In the genomic region with DNA sequence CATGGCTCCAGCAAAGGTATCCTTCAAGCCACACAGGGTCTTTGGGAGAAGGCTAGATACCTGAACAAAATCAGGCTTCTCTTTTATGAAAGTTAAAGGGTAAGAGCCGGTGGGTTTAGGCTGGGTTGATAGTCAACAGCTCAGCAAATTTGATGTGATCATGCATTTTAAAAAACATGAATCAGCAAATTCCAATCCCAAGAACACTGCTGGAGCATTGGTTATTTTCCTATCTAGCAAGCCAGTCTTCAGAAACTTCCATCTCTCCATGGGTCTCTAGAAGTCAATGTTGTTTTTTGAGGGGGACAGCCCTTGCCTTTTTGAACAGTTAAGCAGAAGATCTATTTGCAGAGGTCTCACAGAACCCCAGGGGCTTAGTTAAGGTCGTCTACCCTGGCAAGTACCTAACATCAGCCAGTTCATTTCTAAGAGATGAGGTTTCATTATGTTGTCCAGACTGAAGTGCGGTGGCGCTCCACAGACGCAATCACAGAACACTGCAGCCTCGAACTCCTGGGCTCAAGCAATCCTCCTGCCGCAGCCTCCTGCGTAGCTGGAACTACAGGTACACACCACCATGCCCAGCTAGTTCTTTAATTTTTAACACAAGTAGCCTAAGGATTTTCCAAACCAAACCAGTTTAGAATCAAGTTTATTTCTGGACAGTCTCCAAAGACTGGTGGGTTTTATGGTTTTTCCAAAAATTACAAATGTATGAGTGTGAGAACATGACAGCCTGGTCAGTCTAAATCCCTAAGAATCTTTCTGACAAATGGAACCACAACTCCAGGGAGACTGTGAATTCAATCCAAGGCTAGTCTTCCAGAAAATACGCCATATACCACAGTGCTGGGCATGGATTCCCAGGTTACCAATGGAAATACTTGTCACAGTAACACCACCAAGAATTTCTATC, we compare ENCODE assay signal across 1 cellular context.
TF ChIP-seq lines count a peak whose summit lies in the region.

No MANE protein-coding gene starts in this region.

TF ChIP-seq in K562, 482 proteins besides CTCF, POLR2A, EP300 and RAD21 (continued from another document):
- TF ChIP-seq, protein P1, sequence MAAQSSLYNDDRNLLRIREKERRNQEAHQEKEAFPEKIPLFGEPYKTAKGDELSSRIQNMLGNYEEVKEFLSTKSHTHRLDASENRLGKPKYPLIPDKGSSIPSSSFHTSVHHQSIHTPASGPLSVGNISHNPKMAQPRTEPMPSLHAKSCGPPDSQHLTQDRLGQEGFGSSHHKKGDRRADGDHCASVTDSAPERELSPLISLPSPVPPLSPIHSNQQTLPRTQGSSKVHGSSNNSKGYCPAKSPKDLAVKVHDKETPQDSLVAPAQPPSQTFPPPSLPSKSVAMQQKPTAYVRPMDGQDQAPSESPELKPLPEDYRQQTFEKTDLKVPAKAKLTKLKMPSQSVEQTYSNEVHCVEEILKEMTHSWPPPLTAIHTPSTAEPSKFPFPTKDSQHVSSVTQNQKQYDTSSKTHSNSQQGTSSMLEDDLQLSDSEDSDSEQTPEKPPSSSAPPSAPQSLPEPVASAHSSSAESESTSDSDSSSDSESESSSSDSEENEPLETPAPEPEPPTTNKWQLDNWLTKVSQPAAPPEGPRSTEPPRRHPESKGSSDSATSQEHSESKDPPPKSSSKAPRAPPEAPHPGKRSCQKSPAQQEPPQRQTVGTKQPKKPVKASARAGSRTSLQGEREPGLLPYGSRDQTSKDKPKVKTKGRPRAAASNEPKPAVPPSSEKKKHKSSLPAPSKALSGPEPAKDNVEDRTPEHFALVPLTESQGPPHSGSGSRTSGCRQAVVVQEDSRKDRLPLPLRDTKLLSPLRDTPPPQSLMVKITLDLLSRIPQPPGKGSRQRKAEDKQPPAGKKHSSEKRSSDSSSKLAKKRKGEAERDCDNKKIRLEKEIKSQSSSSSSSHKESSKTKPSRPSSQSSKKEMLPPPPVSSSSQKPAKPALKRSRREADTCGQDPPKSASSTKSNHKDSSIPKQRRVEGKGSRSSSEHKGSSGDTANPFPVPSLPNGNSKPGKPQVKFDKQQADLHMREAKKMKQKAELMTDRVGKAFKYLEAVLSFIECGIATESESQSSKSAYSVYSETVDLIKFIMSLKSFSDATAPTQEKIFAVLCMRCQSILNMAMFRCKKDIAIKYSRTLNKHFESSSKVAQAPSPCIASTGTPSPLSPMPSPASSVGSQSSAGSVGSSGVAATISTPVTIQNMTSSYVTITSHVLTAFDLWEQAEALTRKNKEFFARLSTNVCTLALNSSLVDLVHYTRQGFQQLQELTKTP (IDR thresholded peaks at IDR 0.05; ENCODE audit: low read depth in 1 of 2, partially characterized antibody in 2 of 2), result no peak
- peak; percentile 100 for TF ChIP-seq ZNF316 (IDR thresholded peaks at IDR 0.05)
- no peak for TF ChIP-seq PTTG1 (tag; IDR thresholded peaks at IDR 0.05; ENCODE audit: low read depth)
- TF ChIP-seq WHSC1 (IDR thresholded peaks at IDR 0.05; ENCODE audit: low read length), result no peak
- TF ChIP-seq, protein P2, sequence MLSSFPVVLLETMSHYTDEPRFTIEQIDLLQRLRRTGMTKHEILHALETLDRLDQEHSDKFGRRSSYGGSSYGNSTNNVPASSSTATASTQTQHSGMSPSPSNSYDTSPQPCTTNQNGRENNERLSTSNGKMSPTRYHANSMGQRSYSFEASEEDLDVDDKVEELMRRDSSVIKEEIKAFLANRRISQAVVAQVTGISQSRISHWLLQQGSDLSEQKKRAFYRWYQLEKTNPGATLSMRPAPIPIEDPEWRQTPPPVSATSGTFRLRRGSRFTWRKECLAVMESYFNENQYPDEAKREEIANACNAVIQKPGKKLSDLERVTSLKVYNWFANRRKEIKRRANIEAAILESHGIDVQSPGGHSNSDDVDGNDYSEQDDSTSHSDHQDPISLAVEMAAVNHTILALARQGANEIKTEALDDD (IDR thresholded peaks at IDR 0.05), result 0 out of 2 replicates have a peak, but pooled peaks have one; percentile 9
- TF ChIP-seq, protein P3, sequence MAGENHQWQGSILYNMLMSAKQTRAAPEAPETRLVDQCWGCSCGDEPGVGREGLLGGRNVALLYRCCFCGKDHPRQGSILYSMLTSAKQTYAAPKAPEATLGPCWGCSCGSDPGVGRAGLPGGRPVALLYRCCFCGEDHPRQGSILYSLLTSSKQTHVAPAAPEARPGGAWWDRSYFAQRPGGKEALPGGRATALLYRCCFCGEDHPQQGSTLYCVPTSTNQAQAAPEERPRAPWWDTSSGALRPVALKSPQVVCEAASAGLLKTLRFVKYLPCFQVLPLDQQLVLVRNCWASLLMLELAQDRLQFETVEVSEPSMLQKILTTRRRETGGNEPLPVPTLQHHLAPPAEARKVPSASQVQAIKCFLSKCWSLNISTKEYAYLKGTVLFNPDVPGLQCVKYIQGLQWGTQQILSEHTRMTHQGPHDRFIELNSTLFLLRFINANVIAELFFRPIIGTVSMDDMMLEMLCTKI (IDR thresholded peaks at IDR 0.05; ENCODE audit: partially characterized antibody), result no peak
- no peak for TF ChIP-seq MAZ (CRISPR knock-in tag; conservative IDR thresholded peaks at IDR 0.05 in 1 of 2, IDR thresholded peaks at IDR 0.05 in 1 of 2)
- TF ChIP-seq MTF1 (CRISPR knock-in tag; IDR thresholded peaks at IDR 0.05; ENCODE audit: borderline replicate concordance), result no peak
- no peak for TF ChIP-seq ARHGAP35 (IDR thresholded peaks at IDR 0.05; ENCODE audit: partially characterized antibody)
- TF ChIP-seq ASH1L (IDR thresholded peaks at IDR 0.05; ENCODE audit: borderline replicate concordance, low read depth, partially characterized antibody), result no peak
- TF ChIP-seq CC2D1A (IDR thresholded peaks at IDR 0.05), result 0 out of 2 replicates have a peak, but pooled peaks have one; percentile 23
- TF ChIP-seq, protein P4, sequence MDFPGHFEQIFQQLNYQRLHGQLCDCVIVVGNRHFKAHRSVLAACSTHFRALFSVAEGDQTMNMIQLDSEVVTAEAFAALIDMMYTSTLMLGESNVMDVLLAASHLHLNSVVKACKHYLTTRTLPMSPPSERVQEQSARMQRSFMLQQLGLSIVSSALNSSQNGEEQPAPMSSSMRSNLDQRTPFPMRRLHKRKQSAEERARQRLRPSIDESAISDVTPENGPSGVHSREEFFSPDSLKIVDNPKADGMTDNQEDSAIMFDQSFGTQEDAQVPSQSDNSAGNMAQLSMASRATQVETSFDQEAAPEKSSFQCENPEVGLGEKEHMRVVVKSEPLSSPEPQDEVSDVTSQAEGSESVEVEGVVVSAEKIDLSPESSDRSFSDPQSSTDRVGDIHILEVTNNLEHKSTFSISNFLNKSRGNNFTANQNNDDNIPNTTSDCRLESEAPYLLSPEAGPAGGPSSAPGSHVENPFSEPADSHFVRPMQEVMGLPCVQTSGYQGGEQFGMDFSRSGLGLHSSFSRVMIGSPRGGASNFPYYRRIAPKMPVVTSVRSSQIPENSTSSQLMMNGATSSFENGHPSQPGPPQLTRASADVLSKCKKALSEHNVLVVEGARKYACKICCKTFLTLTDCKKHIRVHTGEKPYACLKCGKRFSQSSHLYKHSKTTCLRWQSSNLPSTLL (IDR thresholded peaks at IDR 0.05), result no peak
- no peak for TF ChIP-seq KDM2B (CRISPR knock-in tag; IDR thresholded peaks at IDR 0.05)
- TF ChIP-seq ZBTB7A (IDR thresholded peaks at IDR 0.05; ENCODE audit: borderline replicate concordance, control insufficient read depth, low read depth, low read length), result no peak
- TF ChIP-seq, protein P5, sequence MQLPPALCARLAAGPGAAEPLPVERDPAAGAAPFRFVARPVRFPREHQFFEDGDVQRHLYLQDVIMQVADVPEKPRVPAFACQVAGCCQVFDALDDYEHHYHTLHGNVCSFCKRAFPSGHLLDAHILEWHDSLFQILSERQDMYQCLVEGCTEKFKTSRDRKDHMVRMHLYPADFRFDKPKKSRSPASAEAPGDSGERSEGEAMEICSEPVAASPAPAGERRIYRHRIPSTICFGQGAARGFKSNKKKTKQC (CRISPR knock-in tag; IDR thresholded peaks at IDR 0.05), result no peak
- peak; percentile 99 for TF ChIP-seq MAFG (tag; conservative IDR thresholded peaks at IDR 0.05)
- peak; percentile 31; the same call in 1 of the 2 replicates for TF ChIP-seq ATF7 (IDR thresholded peaks at IDR 0.05)
- TF ChIP-seq ZNF263 (CRISPR knock-in tag; IDR thresholded peaks at IDR 0.05; ENCODE audit: borderline replicate concordance), result no peak
- TF ChIP-seq ZNF12 (CRISPR knock-in tag; IDR thresholded peaks at IDR 0.05), result no peak
- no peak for TF ChIP-seq ZNF133 (CRISPR knock-in tag; IDR thresholded peaks at IDR 0.05)
- TF ChIP-seq ZNF445 (CRISPR knock-in tag; IDR thresholded peaks at IDR 0.05; ENCODE audit: low read depth), result no peak
- TF ChIP-seq, protein P6, sequence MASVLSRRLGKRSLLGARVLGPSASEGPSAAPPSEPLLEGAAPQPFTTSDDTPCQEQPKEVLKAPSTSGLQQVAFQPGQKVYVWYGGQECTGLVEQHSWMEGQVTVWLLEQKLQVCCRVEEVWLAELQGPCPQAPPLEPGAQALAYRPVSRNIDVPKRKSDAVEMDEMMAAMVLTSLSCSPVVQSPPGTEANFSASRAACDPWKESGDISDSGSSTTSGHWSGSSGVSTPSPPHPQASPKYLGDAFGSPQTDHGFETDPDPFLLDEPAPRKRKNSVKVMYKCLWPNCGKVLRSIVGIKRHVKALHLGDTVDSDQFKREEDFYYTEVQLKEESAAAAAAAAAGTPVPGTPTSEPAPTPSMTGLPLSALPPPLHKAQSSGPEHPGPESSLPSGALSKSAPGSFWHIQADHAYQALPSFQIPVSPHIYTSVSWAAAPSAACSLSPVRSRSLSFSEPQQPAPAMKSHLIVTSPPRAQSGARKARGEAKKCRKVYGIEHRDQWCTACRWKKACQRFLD (CRISPR knock-in tag; IDR thresholded peaks at IDR 0.05), result no peak
- TF ChIP-seq, protein P7, sequence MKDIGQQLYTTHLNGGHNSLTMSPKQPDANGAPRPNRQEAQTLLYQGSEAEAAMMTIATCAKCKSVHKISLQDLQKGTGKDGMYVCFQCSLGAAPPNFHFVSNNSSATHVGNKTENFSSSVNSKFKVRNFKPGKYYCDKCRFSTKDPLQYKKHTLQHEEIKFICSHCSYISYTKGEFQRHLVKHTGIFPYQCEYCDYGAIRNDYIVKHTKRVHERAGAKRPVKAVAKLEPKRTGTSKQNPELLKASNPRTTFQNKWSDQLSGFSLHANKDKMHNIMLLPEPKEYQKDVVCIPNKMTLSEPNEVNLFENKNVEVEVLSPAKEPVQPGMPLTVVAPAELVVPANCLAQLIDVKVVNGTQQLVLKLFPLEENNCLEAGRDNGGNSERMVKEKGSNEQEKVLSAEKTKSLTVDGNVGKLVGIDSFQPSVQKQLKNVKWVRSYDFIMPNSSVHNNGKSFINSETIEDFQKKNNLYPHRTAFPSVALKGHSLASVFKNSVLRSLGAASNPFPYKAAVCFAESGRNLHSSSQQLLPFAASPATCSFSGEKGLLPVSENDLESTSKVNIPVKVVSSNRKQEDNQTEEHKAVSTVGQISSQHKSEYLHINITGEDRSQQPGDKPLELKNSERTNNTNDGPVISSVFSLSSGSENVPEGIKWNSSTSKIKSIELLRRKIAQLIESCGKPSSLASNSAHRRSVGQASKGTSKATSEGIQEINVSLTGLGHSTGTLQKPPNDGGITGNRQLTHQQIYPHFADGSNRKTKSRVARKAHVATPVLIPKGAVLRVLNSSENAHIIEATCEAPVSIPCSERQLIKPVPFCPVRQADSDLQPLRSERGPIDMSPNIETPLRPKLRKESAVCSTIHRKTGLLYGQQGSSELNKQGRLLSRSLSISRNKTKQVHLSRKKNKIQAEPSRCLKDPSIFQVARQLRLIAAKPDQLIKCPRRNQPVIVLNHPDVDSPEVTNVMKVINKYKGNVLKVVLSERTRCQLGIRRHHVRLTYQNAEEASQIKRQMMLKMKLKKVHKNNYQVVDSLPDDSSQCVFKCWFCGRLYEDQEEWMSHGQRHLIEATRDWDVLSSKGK (CRISPR knock-in tag; IDR thresholded peaks at IDR 0.05), result no peak
